Comparison of ENCODE assay signal across 8 cellular contexts in the genomic region with DNA sequence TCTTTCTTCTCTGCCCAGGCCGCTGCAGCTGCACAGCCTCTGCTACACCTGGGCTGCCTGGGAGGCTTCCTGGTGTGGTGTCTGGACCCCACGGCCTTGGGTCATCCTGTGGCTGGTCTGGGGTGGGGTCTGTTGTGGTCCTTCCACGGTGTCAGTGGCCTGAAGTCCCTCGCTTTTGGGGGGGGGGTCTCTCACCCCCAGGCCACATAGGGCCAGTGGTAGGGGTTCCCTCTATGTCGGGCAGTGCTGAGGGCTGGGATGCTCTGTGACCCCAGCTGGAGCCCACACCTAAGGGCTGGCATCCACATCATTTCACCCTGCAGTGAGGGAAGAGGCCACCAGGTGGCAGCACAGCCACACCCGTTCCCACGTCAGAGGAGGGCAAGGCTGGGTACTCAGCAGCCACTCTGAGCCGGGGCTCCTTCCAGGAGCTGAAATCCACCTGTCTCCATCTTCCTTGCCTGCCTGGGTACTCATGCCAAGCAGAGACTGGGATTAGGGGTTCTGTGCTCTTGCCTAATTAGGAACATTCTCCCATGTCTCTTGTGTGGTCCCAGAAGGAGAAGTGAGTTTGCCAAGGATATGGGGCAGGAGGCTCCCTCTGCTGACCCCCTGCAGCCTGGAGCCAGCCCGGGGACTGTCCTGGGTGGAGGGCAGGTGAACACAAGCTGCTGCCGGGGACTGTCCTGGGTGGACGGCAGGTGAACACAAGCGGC. TPM values are rescaled to one million over a fixed set of nuclear protein-coding genes. Genes with fewer than 3 reads are reported as not detected.
DNase-seq lines count a peak whose midpoint lies in the region; ATAC-seq lines count a peak whose summit lies in the region.

No MANE protein-coding gene starts in this region.

- no peak overlapping the region for H4K12ac ChIP-seq in trophoblast cell (ENCODE audit: low read depth, low read length)

- H3K4ac ChIP-seq in trophoblast cell (ENCODE audit: low read depth, low read length): no peak overlapping the region

- intact Hi-C loops in activated naive CD4-positive, alpha-beta T cell treated with anti-CD3 and anti-CD28 coated beads for 36 hours (cut with micrococcal nuclease): loop anchor here (1.0 kb wide), 1 partner anchor 305 kb away; no protein-coding TSS in a partner anchor

- no peaks in the 10 kb centered on the region for H3K9me3 ChIP-seq in SJSA1 (replicated peaks)
- no peaks in the 10 kb centered on the region for H3K9me3 ChIP-seq in trophoblast cell (ENCODE audit: insufficient read depth, low read depth, low read length)

- H3K18ac ChIP-seq in trophoblast cell (ENCODE audit: low read length): no peak overlapping the region

- H3K27ac ChIP-seq in SJSA1 (no peak overlapping the region), trophoblast cell (ENCODE audit: low read depth, low read length) (no peak overlapping the region)

- H2BK12ac ChIP-seq in trophoblast cell (ENCODE audit: low read length): no peak overlapping the region

- ATAC-seq in GM19023 (IDR thresholded peaks at IDR 0.05; ENCODE audit: unreplicated experiment): no peak

- H3K23ac ChIP-seq in trophoblast cell (ENCODE audit: low read length): no peak overlapping the region

- no peaks in the 10 kb centered on the region for H3K4me1 ChIP-seq in SJSA1 (replicated peaks)
- H3K4me1 ChIP-seq in trophoblast cell (ENCODE audit: control insufficient read depth in 1 of 2, insufficient read depth in 2 of 2, low read length in 2 of 2): no peaks in the 10 kb centered on the region

- H3K9ac ChIP-seq in trophoblast cell (ENCODE audit: low read length): no peak overlapping the region

- H4K91ac ChIP-seq in trophoblast cell (ENCODE audit: low read depth, low read length): no peak overlapping the region

- CTCF ChIA-PET in activated naive CD4-positive, alpha-beta T cell treated with anti-CD3 and anti-CD28 coated beads for 36 hours (lab: Charles Lee): interaction anchor here (0.6 to 6.5 kb wide), 14 partner anchors 14 to 1998 kb away, joined by 3 to 61 read pairs (median 4); no protein-coding TSS in a partner anchor

- H3K27me3 ChIP-seq in SJSA1 (replicated peaks) (peaks cover 7% of the 10 kb centered on the region), trophoblast cell (ENCODE audit: insufficient read depth, low read length) (no peaks in the 10 kb centered on the region)

- H2BK5ac ChIP-seq in trophoblast cell (ENCODE audit: low read depth, low read length, poor library complexity): no peak overlapping the region

- peaks cover 4% of the 10 kb centered on the region for H3K27me3 Mint-ChIP-seq in activated naive CD4-positive, alpha-beta T cell treated with anti-CD3 and anti-CD28 coated beads for 36 hours (ENCODE audit: low read depth)

- no peak overlapping the region for H3K27ac Mint-ChIP-seq in activated naive CD4-positive, alpha-beta T cell treated with anti-CD3 and anti-CD28 coated beads for 36 hours

- no peak overlapping the region for H3K4me3 ChIP-seq in SJSA1
- no peak overlapping the region for H3K4me3 ChIP-seq in trophoblast cell (ENCODE audit: low read depth, low read length)

- H2AK5ac ChIP-seq in trophoblast cell (ENCODE audit: low read length): no peak overlapping the region

- H3K4me2 ChIP-seq in trophoblast cell (ENCODE audit: low read length): no peak overlapping the region

- no peak overlapping the region for H3K14ac ChIP-seq in trophoblast cell (ENCODE audit: low read length)

- no peaks in the 10 kb centered on the region for H3K79me1 ChIP-seq in trophoblast cell (ENCODE audit: low read length)

- H3K4me3 Mint-ChIP-seq in activated naive CD4-positive, alpha-beta T cell treated with anti-CD3 and anti-CD28 coated beads for 36 hours: no peak overlapping the region

- no peaks in the 10 kb centered on the region for H3K4me1 Mint-ChIP-seq in activated naive CD4-positive, alpha-beta T cell treated with anti-CD3 and anti-CD28 coated beads for 36 hours (ENCODE audit: low read depth)

- H2AFZ ChIP-seq in trophoblast cell (ENCODE audit: insufficient read depth, low read length, poor library complexity): no peak overlapping the region

- H3K36me3 ChIP-seq in SJSA1 (peaks cover 46% of the 10 kb centered on the region), trophoblast cell (ENCODE audit: control insufficient read depth in 1 of 2, insufficient read depth in 2 of 2, low read length in 2 of 2) (peaks cover 0 to 7% of the 10 kb centered on the region in 2 experiments)

- no CpG with 5 or more reads among the region's 12 CpGs for WGBS in trophoblast cell (ENCODE audit: extremely low coverage, insufficient coverage, insufficient read length)

- no peaks in the 10 kb centered on the region for H3K9me3 Mint-ChIP-seq in activated naive CD4-positive, alpha-beta T cell treated with anti-CD3 and anti-CD28 coated beads for 36 hours

- H2BK120ac ChIP-seq in trophoblast cell (ENCODE audit: insufficient read depth, low read length, poor library complexity): no peak overlapping the region

- H3K36me3 Mint-ChIP-seq in activated naive CD4-positive, alpha-beta T cell treated with anti-CD3 and anti-CD28 coated beads for 36 hours (ENCODE audit: low read depth): peaks cover 6% of the 10 kb centered on the region

- DNase-seq in EH (ENCODE audit: low read depth) (peak; percentile 59), LHCN-M2 (ENCODE audit: low read depth) (peak; percentile 36), SJSA1 (ENCODE audit: low read depth in 1 of 2, low spot score in 2 of 2) (peak; percentile 72 to 80), globus pallidus (ENCODE audit: low spot score) (peak; percentile 48), trophoblast cell (peak; percentile 38 to 82), ureter (ENCODE audit: low spot score) (peak; percentile 79)
- peak; percentile 84 for DNase-seq in activated naive CD4-positive, alpha-beta T cell treated with anti-CD3 and anti-CD28 coated beads for 36 hours

- no peak overlapping the region for H4K8ac ChIP-seq in trophoblast cell (ENCODE audit: low read depth, low read length)

- H3K79me2 ChIP-seq in trophoblast cell (ENCODE audit: control insufficient read depth, insufficient read depth, low read length, poor library complexity): no peaks in the 10 kb centered on the region

RNA-seq across cellular contexts. Expression of a gene that starts 13.0 kb away (rescaled TPM):
- 7.6 and 11.7 TPM in 2 replicates for total RNA-seq in LHCN-M2 (2014; rRNA removed)
- polyA plus RNA-seq in LHCN-M2 (2012): 4.6 TPM
- total RNA-seq in SJSA1 (2014; rRNA removed; shearing (Covaris generic)): 7.8 and 13.9 TPM in 2 replicates
- 10 to 100 TPM; 49.5 to 51.2 TPM for total RNA-seq in activated naive CD4-positive, alpha-beta T cell treated with anti-CD3 and anti-CD28 coated beads for 36 hours
- 18.7 and 18.8 TPM in 2 replicates for polyA plus RNA-seq in trophoblast cell (2013)
- total RNA-seq in ureter: 119 TPM
